13 cellular contexts compared by ENCODE assay signal in genomic region chr1:112862753-112863426, GRCh38.
"Had no signal": no experiment of that assay in that cellular context is flagged by ENCODE, and none has a peak within 500 bp of the region (broad histone marks: within the 10 kb centered on the region; RNA-seq: fewer than 3 reads in every experiment).

No MANE protein-coding gene starts in this region.

- DNase-seq: activated CD4-positive, alpha-beta T cell treated with anti-CD3 and anti-CD28 coated beads, Interleukin-2, amount 50 U/mL, for 4 hours; activated effector memory CD4-positive, alpha-beta T cell treated with anti-CD3 and anti-CD28 coated beads, Interleukin-2, amount 50 U/mL, for 16 hours; activated naive CD4-positive, alpha-beta T cell treated with anti-CD3 and anti-CD28 coated beads, Interleukin-2, amount 50 U/mL, for 16 hours; activated T-cell treated with anti-CD3 and anti-CD28 coated beads, Interleukin-2, amount 50 U/mL, for 72 hours; effector CD4-positive, alpha-beta T cell; esophagus squamous epithelium; immature natural killer cell; stimulated activated CD4-positive, alpha-beta T cell treated with anti-CD3 and anti-CD28 coated beads, Interleukin-12 subunit alpha, Interleukin-12 subunit beta, amount 100 ng/mL, for 4 hours; stimulated activated CD4-positive, alpha-beta T cell treated with anti-CD3 and anti-CD28 coated beads, Interleukin-1b, Interleukin-23, amount 100 ng/mL, for 48 hours; stimulated activated CD8-positive, alpha-beta memory T cell treated with anti-CD3 and anti-CD28 coated beads, Interleukin-4, amount 100 ng/mL, for 48 hours; stimulated activated naive CD4-positive, alpha-beta T cell had no signal

- ATAC-seq: activated T-cell treated with anti-CD3 and anti-CD28 coated beads, Interleukin-2, amount 50 U/mL, for 72 hours; left lobe of liver had no signal

- H3K9me3 ChIP-seq: esophagus squamous epithelium had no signal

- H3K36me3 ChIP-seq: esophagus squamous epithelium had no signal

- H3K4me3 ChIP-seq: esophagus squamous epithelium, lung had no signal

- H3K27me3 ChIP-seq: esophagus squamous epithelium had no signal

- H3K27ac ChIP-seq: esophagus squamous epithelium had no signal

- H3K4me1 ChIP-seq: esophagus squamous epithelium had no signal
